In genomic region chr11:1772270-1773130, GRCh38 we compare ENCODE assay signal across 9 cellular contexts. TPM values are rescaled to one million over a fixed set of nuclear protein-coding genes. Genes with fewer than 3 reads are reported as not detected.
A peak's percentile ranks its signal among the peaks of the same experiment; 100 is the strongest.
DNase-seq lines count a peak whose midpoint lies in the region; ATAC-seq and TF ChIP-seq lines count a peak whose summit lies in the region.
"Had no signal": no experiment of that assay in that cellular context is flagged by ENCODE, and none has a peak within 500 bp of the region (broad histone marks: within the 10 kb centered on the region; RNA-seq: fewer than 3 reads in every experiment).

No MANE protein-coding gene starts in this region.

- peak overlapping the region; percentile 91 for H3K27ac Mint-ChIP-seq in Calu3 (ENCODE audit: unreplicated experiment)
- H3K27ac Mint-ChIP-seq in activated CD4-positive, alpha-beta memory T cell treated with anti-CD3 and anti-CD28 coated beads for 36 hours: peak overlapping the region; percentile 72

- H3K9me3 ChIP-seq in vagina: no peaks in the 10 kb centered on the region

- peak overlapping the region; percentile 14 for H3K4me3 ChIP-seq in NB4 (ENCODE audit: low read depth, low read length)
- H3K4me3 ChIP-seq in vagina: peak overlapping the region in 1 of 2 donors; percentile 15

- H3K27me3 Mint-ChIP-seq in Calu3 (ENCODE audit: unreplicated experiment): no peaks in the 10 kb centered on the region
- no peaks in the 10 kb centered on the region for H3K27me3 Mint-ChIP-seq in activated CD4-positive, alpha-beta memory T cell treated with anti-CD3 and anti-CD28 coated beads for 36 hours

- TF ChIP-seq CTCF in Calu3 (IDR thresholded peaks at IDR 0.05; ENCODE audit: unreplicated experiment): no peak
- no peak for TF ChIP-seq CTCF in NB4 (IDR thresholded peaks at IDR 0.05; ENCODE audit: low read depth, low read length)
- TF ChIP-seq CTCF in vagina (IDR thresholded peaks at IDR 0.05): no peak
- TF ChIP-seq CTCF in GM10248 (IDR thresholded peaks at IDR 0.05; ENCODE audit: control extremely low read depth, extremely low read depth, low read depth, missing control alignments): no peak

- intact Hi-C loops in Calu3 (cut with micrococcal nuclease; ENCODE audit: unreplicated experiment) (no loop called here), vagina (cut with DNase I) (no loop called here)
- intact Hi-C loops in activated CD4-positive, alpha-beta memory T cell treated with anti-CD3 and anti-CD28 coated beads for 36 hours (cut with micrococcal nuclease): loop anchor here (2.0 kb wide), 1 partner anchor 14 kb away; no protein-coding TSS in a partner anchor

- H3K4me3 Mint-ChIP-seq in Calu3 (ENCODE audit: low read depth, unreplicated experiment): peak overlapping the region; percentile 55
- H3K4me3 Mint-ChIP-seq in activated CD4-positive, alpha-beta memory T cell treated with anti-CD3 and anti-CD28 coated beads for 36 hours: peak overlapping the region; percentile 47

- H3K27me3 ChIP-seq in vagina: no peaks in the 10 kb centered on the region

- ATAC-seq in GM21786 (IDR thresholded peaks at IDR 0.05; ENCODE audit: unreplicated experiment): no peak

- CTCF ChIA-PET in Calu3 (lab: Charles Lee): interaction anchor here (0.5 to 0.8 kb wide), 4 partner anchors 10 to 305 kb away, joined by 3 to 6 read pairs (median 4); no protein-coding TSS in a partner anchor
- CTCF ChIA-PET in activated CD4-positive, alpha-beta memory T cell treated with anti-CD3 and anti-CD28 coated beads for 36 hours (lab: Charles Lee): interaction anchor here (0.7 to 1.4 kb wide), 6 partner anchors 22 to 198 kb away, joined by 3 to 4 read pairs (median 3); no protein-coding TSS in a partner anchor
- CTCF ChIA-PET in GM10248 (lab: Yijun Ruan, JAX): interaction anchor here (1.1 kb wide), 1 partner anchor 10 kb away, joined by 3 read pairs; no protein-coding TSS in a partner anchor

- POLR2A ChIA-PET in activated CD4-positive, alpha-beta memory T cell treated with anti-CD3 and anti-CD28 coated beads for 36 hours (lab: Charles Lee): interaction anchor here (0.5 to 1.5 kb wide), 3 partner anchors 9 to 36 kb away, joined by 4 read pairs; partner anchors contain the start of gene CTSD
- POLR2A ChIA-PET in GM10248 (lab: Yijun Ruan, JAX): no interaction called here

- TF ChIP-seq POLR2A in NB4 (IDR thresholded peaks at IDR 0.05; ENCODE audit: extremely low read depth, insufficient read length) (no peak), vagina (IDR thresholded peaks at IDR 0.05) (no peak)

- peak; percentile 83 for DNase-seq in Calu3
- DNase-seq in NB4 (ENCODE audit: low read depth): peak; percentile 98
- DNase-seq in activated CD4-positive, alpha-beta memory T cell treated with anti-CD3 and anti-CD28 coated beads for 36 hours: peak; percentile 80
- DNase-seq in epithelial cell of prostate (ENCODE audit: low read depth, low spot score): peak; percentile 58
- peak; percentile 71 for DNase-seq in non-pigmented ciliary epithelial cell (ENCODE audit: low read depth)
- no peak for DNase-seq in vagina (ENCODE audit: extremely low spot score in 2 of 2)
- no peak for DNase-seq in GM10248 (ENCODE audit: extremely low spot score)

- peaks cover 55% of the 10 kb centered on the region for H3K4me1 ChIP-seq in vagina

- BruUV-seq in Calu3 (replicated peaks; lab: Mats Ljungman, UMichigan): no TSS peak

- H3K36me3 ChIP-seq in vagina: no peaks in the 10 kb centered on the region

- peaks cover 68% of the 10 kb centered on the region for H3K4me1 Mint-ChIP-seq in Calu3 (ENCODE audit: low read depth, unreplicated experiment)
- peaks cover 22% of the 10 kb centered on the region for H3K4me1 Mint-ChIP-seq in activated CD4-positive, alpha-beta memory T cell treated with anti-CD3 and anti-CD28 coated beads for 36 hours (ENCODE audit: low read depth)

- peaks cover 39% of the 10 kb centered on the region for H3K36me3 Mint-ChIP-seq in Calu3 (ENCODE audit: insufficient read depth, unreplicated experiment)
- H3K36me3 Mint-ChIP-seq in activated CD4-positive, alpha-beta memory T cell treated with anti-CD3 and anti-CD28 coated beads for 36 hours: no peaks in the 10 kb centered on the region

- no peaks in the 10 kb centered on the region for H3K9me3 Mint-ChIP-seq in Calu3 (ENCODE audit: low read depth, unreplicated experiment)
- H3K9me3 Mint-ChIP-seq in activated CD4-positive, alpha-beta memory T cell treated with anti-CD3 and anti-CD28 coated beads for 36 hours: no peaks in the 10 kb centered on the region

- peak overlapping the region; percentile 56 for H3K27ac ChIP-seq in epithelial cell of prostate
- H3K27ac ChIP-seq in vagina: peak overlapping the region; percentile 68
- H3K27ac ChIP-seq: KMS-11 had no signal

RNA-seq across cellular contexts. Expression of gene CTSD, which starts 8.8 kb away (rescaled TPM):
- 531 and 685 TPM in 2 replicates for total RNA-seq in Calu3 (2022)
- total RNA-seq in activated CD4-positive, alpha-beta memory T cell treated with anti-CD3 and anti-CD28 coated beads for 36 hours: 10 to 100 TPM; 52.0 to 58.7 TPM
- 508 TPM for total RNA-seq in vagina

RNA-seq across cellular contexts. Expression of gene IFITM10, which starts 22.1 kb away (rescaled TPM):
- 3.3 and 8.1 TPM in 2 replicates for total RNA-seq in Calu3 (2022)
- under 1 TPM; 0.27 to 0.29 TPM for total RNA-seq in activated CD4-positive, alpha-beta memory T cell treated with anti-CD3 and anti-CD28 coated beads for 36 hours
- total RNA-seq in vagina: 4.9 TPM

Comparison
In these comparisons a context has a peak if more than half of its experiments do, and no peak if none do; other contexts are left out.
1. DNase-seq: peak in Calu3 (single experiment), NB4 (single experiment), activated CD4-positive, alpha-beta memory T cell treated with anti-CD3 and anti-CD28 coated beads for 36 hours (single experiment), epithelial cell of prostate (single experiment) and non-pigmented ciliary epithelial cell (single experiment); none in vagina (0 of 2) and GM10248 (single experiment).